ENCODE assay signal across 1 cellular context in the genomic region with DNA sequence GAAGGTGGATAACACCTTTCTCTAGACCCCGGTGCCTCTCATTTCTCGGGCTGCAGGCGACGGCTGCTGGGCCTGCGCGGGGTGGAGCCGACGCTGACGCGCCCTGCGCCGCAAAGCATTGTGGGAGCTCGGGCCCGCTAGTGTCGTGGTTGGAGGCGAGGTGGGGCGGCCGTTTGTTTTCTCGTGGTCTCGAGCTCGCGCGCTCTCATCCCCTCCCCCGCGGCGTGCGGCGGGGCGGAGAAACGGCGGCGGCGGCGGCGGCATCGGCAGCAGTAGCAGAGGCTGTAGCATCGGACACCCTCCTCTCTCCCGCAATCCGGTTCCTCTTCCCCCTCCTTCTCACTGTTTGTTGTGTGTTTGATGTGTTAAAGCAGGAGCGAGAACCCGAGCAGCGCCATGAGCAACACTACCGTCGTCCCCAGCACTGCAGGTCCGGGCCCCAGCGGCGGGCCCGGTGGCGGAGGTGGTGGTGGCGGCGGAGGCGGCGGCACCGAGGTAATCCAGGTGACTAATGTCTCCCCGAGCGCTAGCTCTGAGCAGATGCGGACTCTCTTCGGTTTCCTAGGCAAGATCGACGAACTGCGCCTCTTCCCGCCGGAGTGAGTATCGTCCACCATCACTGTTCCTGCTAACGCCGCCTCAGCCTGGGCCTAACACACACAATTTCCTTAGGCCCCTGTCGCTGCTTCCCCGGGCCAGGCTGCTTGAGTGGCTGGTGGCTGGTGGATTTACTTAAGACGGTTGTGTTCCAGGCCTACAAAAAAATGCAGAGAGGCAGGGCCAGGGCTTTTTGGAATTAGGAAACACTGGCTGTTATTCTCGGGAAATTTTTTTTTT.
TF ChIP-seq lines count a peak whose summit lies in the region.

A gene with protein sequence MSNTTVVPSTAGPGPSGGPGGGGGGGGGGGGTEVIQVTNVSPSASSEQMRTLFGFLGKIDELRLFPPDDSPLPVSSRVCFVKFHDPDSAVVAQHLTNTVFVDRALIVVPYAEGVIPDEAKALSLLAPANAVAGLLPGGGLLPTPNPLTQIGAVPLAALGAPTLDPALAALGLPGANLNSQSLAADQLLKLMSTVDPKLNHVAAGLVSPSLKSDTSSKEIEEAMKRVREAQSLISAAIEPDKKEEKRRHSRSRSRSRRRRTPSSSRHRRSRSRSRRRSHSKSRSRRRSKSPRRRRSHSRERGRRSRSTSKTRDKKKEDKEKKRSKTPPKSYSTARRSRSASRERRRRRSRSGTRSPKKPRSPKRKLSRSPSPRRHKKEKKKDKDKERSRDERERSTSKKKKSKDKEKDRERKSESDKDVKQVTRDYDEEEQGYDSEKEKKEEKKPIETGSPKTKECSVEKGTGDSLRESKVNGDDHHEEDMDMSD (plus strand): TSS at position 140 of the 837 bp plus-strand sequence. CDS start 257 bp downstream, at position 397.

TF ChIP-seq in K562, 482 proteins besides CTCF, POLR2A, EP300 and RAD21 (continued from another document and continues in another):
- TF ChIP-seq, protein P1, sequence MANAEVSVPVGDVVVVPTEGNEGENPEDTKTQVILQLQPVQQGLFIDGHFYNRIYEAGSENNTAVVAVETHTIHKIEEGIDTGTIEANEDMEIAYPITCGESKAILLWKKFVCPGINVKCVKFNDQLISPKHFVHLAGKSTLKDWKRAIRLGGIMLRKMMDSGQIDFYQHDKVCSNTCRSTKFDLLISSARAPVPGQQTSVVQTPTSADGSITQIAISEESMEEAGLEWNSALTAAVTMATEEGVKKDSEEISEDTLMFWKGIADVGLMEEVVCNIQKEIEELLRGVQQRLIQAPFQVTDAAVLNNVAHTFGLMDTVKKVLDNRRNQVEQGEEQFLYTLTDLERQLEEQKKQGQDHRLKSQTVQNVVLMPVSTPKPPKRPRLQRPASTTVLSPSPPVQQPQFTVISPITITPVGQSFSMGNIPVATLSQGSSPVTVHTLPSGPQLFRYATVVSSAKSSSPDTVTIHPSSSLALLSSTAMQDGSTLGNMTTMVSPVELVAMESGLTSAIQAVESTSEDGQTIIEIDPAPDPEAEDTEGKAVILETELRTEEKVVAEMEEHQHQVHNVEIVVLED (CRISPR knock-in tag; IDR thresholded peaks at IDR 0.05): peak; percentile 43; the same call in 1 of the 2 replicates
- TF ChIP-seq EP400 (IDR thresholded peaks at IDR 0.05) (peak; percentile 93), NEUROD1 (IDR thresholded peaks at IDR 0.05; ENCODE audit: borderline replicate concordance, low read depth, low read length, partially characterized antibody) (no peak), HDAC8 (tag; IDR thresholded peaks at IDR 0.05) (no peak), HDAC2 (IDR thresholded peaks at IDR 0.05) (no peak), GTF2F1 (IDR thresholded peaks at IDR 0.05; ENCODE audit: low read depth, low read length) (no peak; the same call in 1 of the 2 replicates), KAT8 (IDR thresholded peaks at IDR 0.05; ENCODE audit: low read depth) (no peak), ZNF175 (CRISPR knock-in tag; IDR thresholded peaks at IDR 0.05; ENCODE audit: low read depth) (no peak), SRSF9 (IDR thresholded peaks at IDR 0.05; ENCODE audit: borderline replicate concordance, low read depth, low read length) (no peak), ZNF12 (CRISPR knock-in tag; IDR thresholded peaks at IDR 0.05) (no peak), RBM25 (IDR thresholded peaks at IDR 0.05; ENCODE audit: low read depth, low read length, severe bottlenecking) (peak; percentile 25), LARP7 (IDR thresholded peaks at IDR 0.05) (no peak; the same call in 1 of the 2 replicates), ZNF3 (CRISPR knock-in tag; IDR thresholded peaks at IDR 0.05) (no peak), MCM3 (IDR thresholded peaks at IDR 0.05) (no peak), ZEB2 (IDR thresholded peaks at IDR 0.05) (no peak), MYBL2 (IDR thresholded peaks at IDR 0.05; ENCODE audit: low read depth) (peak; percentile 67), MYBL2 (CRISPR knock-in tag; IDR thresholded peaks at IDR 0.05; ENCODE audit: borderline replicate concordance) (no peak), CAMTA2 (CRISPR knock-in tag; conservative IDR thresholded peaks at IDR 0.05) (no peak), ZFX (CRISPR knock-in tag; IDR thresholded peaks at IDR 0.05) (peak; percentile 97), NRF1 (conservative IDR thresholded peaks at IDR 0.05 in 1 of 2, IDR thresholded peaks at IDR 0.05 in 1 of 2) (peak; percentile 96 to 97)
- TF ChIP-seq, protein P2, sequence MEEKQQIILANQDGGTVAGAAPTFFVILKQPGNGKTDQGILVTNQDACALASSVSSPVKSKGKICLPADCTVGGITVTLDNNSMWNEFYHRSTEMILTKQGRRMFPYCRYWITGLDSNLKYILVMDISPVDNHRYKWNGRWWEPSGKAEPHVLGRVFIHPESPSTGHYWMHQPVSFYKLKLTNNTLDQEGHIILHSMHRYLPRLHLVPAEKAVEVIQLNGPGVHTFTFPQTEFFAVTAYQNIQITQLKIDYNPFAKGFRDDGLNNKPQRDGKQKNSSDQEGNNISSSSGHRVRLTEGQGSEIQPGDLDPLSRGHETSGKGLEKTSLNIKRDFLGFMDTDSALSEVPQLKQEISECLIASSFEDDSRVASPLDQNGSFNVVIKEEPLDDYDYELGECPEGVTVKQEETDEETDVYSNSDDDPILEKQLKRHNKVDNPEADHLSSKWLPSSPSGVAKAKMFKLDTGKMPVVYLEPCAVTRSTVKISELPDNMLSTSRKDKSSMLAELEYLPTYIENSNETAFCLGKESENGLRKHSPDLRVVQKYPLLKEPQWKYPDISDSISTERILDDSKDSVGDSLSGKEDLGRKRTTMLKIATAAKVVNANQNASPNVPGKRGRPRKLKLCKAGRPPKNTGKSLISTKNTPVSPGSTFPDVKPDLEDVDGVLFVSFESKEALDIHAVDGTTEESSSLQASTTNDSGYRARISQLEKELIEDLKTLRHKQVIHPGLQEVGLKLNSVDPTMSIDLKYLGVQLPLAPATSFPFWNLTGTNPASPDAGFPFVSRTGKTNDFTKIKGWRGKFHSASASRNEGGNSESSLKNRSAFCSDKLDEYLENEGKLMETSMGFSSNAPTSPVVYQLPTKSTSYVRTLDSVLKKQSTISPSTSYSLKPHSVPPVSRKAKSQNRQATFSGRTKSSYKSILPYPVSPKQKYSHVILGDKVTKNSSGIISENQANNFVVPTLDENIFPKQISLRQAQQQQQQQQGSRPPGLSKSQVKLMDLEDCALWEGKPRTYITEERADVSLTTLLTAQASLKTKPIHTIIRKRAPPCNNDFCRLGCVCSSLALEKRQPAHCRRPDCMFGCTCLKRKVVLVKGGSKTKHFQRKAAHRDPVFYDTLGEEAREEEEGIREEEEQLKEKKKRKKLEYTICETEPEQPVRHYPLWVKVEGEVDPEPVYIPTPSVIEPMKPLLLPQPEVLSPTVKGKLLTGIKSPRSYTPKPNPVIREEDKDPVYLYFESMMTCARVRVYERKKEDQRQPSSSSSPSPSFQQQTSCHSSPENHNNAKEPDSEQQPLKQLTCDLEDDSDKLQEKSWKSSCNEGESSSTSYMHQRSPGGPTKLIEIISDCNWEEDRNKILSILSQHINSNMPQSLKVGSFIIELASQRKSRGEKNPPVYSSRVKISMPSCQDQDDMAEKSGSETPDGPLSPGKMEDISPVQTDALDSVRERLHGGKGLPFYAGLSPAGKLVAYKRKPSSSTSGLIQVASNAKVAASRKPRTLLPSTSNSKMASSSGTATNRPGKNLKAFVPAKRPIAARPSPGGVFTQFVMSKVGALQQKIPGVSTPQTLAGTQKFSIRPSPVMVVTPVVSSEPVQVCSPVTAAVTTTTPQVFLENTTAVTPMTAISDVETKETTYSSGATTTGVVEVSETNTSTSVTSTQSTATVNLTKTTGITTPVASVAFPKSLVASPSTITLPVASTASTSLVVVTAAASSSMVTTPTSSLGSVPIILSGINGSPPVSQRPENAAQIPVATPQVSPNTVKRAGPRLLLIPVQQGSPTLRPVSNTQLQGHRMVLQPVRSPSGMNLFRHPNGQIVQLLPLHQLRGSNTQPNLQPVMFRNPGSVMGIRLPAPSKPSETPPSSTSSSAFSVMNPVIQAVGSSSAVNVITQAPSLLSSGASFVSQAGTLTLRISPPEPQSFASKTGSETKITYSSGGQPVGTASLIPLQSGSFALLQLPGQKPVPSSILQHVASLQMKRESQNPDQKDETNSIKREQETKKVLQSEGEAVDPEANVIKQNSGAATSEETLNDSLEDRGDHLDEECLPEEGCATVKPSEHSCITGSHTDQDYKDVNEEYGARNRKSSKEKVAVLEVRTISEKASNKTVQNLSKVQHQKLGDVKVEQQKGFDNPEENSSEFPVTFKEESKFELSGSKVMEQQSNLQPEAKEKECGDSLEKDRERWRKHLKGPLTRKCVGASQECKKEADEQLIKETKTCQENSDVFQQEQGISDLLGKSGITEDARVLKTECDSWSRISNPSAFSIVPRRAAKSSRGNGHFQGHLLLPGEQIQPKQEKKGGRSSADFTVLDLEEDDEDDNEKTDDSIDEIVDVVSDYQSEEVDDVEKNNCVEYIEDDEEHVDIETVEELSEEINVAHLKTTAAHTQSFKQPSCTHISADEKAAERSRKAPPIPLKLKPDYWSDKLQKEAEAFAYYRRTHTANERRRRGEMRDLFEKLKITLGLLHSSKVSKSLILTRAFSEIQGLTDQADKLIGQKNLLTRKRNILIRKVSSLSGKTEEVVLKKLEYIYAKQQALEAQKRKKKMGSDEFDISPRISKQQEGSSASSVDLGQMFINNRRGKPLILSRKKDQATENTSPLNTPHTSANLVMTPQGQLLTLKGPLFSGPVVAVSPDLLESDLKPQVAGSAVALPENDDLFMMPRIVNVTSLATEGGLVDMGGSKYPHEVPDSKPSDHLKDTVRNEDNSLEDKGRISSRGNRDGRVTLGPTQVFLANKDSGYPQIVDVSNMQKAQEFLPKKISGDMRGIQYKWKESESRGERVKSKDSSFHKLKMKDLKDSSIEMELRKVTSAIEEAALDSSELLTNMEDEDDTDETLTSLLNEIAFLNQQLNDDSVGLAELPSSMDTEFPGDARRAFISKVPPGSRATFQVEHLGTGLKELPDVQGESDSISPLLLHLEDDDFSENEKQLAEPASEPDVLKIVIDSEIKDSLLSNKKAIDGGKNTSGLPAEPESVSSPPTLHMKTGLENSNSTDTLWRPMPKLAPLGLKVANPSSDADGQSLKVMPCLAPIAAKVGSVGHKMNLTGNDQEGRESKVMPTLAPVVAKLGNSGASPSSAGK (IDR thresholded peaks at IDR 0.05): peak; percentile 60; the same call in 1 of the 2 replicates
- TF ChIP-seq, protein P3, sequence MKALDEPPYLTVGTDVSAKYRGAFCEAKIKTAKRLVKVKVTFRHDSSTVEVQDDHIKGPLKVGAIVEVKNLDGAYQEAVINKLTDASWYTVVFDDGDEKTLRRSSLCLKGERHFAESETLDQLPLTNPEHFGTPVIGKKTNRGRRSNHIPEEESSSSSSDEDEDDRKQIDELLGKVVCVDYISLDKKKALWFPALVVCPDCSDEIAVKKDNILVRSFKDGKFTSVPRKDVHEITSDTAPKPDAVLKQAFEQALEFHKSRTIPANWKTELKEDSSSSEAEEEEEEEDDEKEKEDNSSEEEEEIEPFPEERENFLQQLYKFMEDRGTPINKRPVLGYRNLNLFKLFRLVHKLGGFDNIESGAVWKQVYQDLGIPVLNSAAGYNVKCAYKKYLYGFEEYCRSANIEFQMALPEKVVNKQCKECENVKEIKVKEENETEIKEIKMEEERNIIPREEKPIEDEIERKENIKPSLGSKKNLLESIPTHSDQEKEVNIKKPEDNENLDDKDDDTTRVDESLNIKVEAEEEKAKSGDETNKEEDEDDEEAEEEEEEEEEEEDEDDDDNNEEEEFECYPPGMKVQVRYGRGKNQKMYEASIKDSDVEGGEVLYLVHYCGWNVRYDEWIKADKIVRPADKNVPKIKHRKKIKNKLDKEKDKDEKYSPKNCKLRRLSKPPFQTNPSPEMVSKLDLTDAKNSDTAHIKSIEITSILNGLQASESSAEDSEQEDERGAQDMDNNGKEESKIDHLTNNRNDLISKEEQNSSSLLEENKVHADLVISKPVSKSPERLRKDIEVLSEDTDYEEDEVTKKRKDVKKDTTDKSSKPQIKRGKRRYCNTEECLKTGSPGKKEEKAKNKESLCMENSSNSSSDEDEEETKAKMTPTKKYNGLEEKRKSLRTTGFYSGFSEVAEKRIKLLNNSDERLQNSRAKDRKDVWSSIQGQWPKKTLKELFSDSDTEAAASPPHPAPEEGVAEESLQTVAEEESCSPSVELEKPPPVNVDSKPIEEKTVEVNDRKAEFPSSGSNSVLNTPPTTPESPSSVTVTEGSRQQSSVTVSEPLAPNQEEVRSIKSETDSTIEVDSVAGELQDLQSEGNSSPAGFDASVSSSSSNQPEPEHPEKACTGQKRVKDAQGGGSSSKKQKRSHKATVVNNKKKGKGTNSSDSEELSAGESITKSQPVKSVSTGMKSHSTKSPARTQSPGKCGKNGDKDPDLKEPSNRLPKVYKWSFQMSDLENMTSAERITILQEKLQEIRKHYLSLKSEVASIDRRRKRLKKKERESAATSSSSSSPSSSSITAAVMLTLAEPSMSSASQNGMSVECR (CRISPR knock-in tag; IDR thresholded peaks at IDR 0.05): peak; percentile 62; the same call in 1 of the 2 replicates
- TF ChIP-seq, protein P4, sequence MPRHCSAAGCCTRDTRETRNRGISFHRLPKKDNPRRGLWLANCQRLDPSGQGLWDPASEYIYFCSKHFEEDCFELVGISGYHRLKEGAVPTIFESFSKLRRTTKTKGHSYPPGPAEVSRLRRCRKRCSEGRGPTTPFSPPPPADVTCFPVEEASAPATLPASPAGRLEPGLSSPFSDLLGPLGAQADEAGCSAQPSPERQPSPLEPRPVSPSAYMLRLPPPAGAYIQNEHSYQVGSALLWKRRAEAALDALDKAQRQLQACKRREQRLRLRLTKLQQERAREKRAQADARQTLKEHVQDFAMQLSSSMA (CRISPR knock-in tag; IDR thresholded peaks at IDR 0.05): no peak
- TF ChIP-seq, protein P5, sequence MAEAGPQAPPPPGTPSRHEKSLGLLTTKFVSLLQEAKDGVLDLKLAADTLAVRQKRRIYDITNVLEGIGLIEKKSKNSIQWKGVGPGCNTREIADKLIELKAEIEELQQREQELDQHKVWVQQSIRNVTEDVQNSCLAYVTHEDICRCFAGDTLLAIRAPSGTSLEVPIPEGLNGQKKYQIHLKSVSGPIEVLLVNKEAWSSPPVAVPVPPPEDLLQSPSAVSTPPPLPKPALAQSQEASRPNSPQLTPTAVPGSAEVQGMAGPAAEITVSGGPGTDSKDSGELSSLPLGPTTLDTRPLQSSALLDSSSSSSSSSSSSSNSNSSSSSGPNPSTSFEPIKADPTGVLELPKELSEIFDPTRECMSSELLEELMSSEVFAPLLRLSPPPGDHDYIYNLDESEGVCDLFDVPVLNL (CRISPR knock-in tag; IDR thresholded peaks at IDR 0.05; ENCODE audit: low read depth): peak; percentile 74; the same call in 1 of the 2 replicates
- TF ChIP-seq, protein P6, sequence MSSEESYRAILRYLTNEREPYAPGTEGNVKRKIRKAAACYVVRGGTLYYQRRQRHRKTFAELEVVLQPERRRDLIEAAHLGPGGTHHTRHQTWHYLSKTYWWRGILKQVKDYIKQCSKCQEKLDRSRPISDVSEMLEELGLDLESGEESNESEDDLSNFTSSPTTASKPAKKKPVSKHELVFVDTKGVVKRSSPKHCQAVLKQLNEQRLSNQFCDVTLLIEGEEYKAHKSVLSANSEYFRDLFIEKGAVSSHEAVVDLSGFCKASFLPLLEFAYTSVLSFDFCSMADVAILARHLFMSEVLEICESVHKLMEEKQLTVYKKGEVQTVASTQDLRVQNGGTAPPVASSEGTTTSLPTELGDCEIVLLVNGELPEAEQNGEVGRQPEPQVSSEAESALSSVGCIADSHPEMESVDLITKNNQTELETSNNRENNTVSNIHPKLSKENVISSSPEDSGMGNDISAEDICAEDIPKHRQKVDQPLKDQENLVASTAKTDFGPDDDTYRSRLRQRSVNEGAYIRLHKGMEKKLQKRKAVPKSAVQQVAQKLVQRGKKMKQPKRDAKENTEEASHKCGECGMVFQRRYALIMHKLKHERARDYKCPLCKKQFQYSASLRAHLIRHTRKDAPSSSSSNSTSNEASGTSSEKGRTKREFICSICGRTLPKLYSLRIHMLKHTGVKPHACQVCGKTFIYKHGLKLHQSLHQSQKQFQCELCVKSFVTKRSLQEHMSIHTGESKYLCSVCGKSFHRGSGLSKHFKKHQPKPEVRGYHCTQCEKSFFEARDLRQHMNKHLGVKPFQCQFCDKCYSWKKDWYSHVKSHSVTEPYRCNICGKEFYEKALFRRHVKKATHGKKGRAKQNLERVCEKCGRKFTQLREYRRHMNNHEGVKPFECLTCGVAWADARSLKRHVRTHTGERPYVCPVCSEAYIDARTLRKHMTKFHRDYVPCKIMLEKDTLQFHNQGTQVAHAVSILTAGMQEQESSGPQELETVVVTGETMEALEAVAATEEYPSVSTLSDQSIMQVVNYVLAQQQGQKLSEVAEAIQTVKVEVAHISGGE (CRISPR knock-in tag; IDR thresholded peaks at IDR 0.05): no peak
